Comparison of ENCODE assay signal across 1 cellular context in genomic region chr14:49882826-49883694, GRCh38.
TF ChIP-seq lines count a peak whose summit lies in the region.

No MANE protein-coding gene starts in this region.

TF ChIP-seq in K562, 482 proteins besides CTCF, POLR2A, EP300 and RAD21 (continued from another document):
- TF ChIP-seq PBX2 (CRISPR knock-in tag; IDR thresholded peaks at IDR 0.05; ENCODE audit: low read depth): no peak
- no peak for TF ChIP-seq PBX2 (tag; conservative IDR thresholded peaks at IDR 0.05; ENCODE audit: low read depth)
- TF ChIP-seq ZNF121 (CRISPR knock-in tag; conservative IDR thresholded peaks at IDR 0.05): no peak
- TF ChIP-seq DPF2 (IDR thresholded peaks at IDR 0.05): peak; percentile 50
- peak in 1 of 2 experiments; percentile 42; a peak in 1 of 4 replicates for TF ChIP-seq RCOR1 (IDR thresholded peaks at IDR 0.05; ENCODE audit: borderline replicate concordance in 1 of 2, low read depth in 2 of 2, low read length in 2 of 2)
- TF ChIP-seq NFE2 (IDR thresholded peaks at IDR 0.05; ENCODE audit: low read depth): peak; percentile 54
- TF ChIP-seq ZNF551 (CRISPR knock-in tag; IDR thresholded peaks at IDR 0.05): no peak
- no peak for TF ChIP-seq STAT6 (CRISPR knock-in tag; IDR thresholded peaks at IDR 0.05)
- 0 out of 2 replicates have a peak, but pooled peaks have one; percentile 15 for TF ChIP-seq SMARCE1 (IDR thresholded peaks at IDR 0.05)
- no peak for TF ChIP-seq ZNF184 (CRISPR knock-in tag; IDR thresholded peaks at IDR 0.05)
- no peak for TF ChIP-seq NR2C1 (IDR thresholded peaks at IDR 0.05)
- TF ChIP-seq NR2C1 (tag; IDR thresholded peaks at IDR 0.05): 0 out of 2 replicates have a peak, but pooled peaks have one; percentile 8
- TF ChIP-seq ZBTB1 (CRISPR knock-in tag; IDR thresholded peaks at IDR 0.05; ENCODE audit: borderline replicate concordance, low read depth): no peak
- TF ChIP-seq C11orf30 (IDR thresholded peaks at IDR 0.05; ENCODE audit: low read depth): 0 out of 2 replicates have a peak, but pooled peaks have one; percentile 27
- peak; percentile 33 for TF ChIP-seq SMARCA4 (IDR thresholded peaks at IDR 0.05)
- 0 out of 4 replicates have a peak, but pooled peaks of 1 of the 2 experiments have one; percentile 25 for TF ChIP-seq ZNF639 (CRISPR knock-in tag; conservative IDR thresholded peaks at IDR 0.05 in 1 of 2, IDR thresholded peaks at IDR 0.05 in 1 of 2)
- no peak for TF ChIP-seq HMGN3 (IDR thresholded peaks at IDR 0.05; ENCODE audit: borderline replicate concordance, extremely low read depth, insufficient read length, low read depth, low read length)
- TF ChIP-seq ZNF75A (CRISPR knock-in tag; IDR thresholded peaks at IDR 0.05): no peak
- TF ChIP-seq JUND (IDR thresholded peaks at IDR 0.05; ENCODE audit: borderline replicate concordance, low read depth, low read length): peak; percentile 35; the same call in 1 of the 2 replicates
- TF ChIP-seq JUND (tag; IDR thresholded peaks at IDR 0.05; ENCODE audit: borderline replicate concordance, low read depth, low read length): peak; percentile 22; the same call in 1 of the 3 replicates
- TF ChIP-seq DACH1 (IDR thresholded peaks at IDR 0.05; ENCODE audit: partially characterized antibody): no peak
- 0 out of 2 replicates have a peak, but pooled peaks have one; percentile 10 for TF ChIP-seq RAD51 (IDR thresholded peaks at IDR 0.05; ENCODE audit: borderline replicate concordance, low read depth)
- TF ChIP-seq ATF1 (CRISPR knock-in tag; IDR thresholded peaks at IDR 0.05): no peak
- TF ChIP-seq ATF1 (tag; IDR thresholded peaks at IDR 0.05): no peak
- no peak for TF ChIP-seq SAFB2 (IDR thresholded peaks at IDR 0.05; ENCODE audit: borderline replicate concordance, low read depth, low read length, severe bottlenecking)
- peak; percentile 17; the same call in 1 of the 2 replicates for TF ChIP-seq ZNF592 (IDR thresholded peaks at IDR 0.05)
- 0 out of 2 replicates have a peak, but pooled peaks have one; percentile 9 for TF ChIP-seq ETV1 (tag; conservative IDR thresholded peaks at IDR 0.05; ENCODE audit: low read depth)
- TF ChIP-seq ZNF316 (IDR thresholded peaks at IDR 0.05): peak; percentile 64
- TF ChIP-seq FOSL1 (tag; conservative IDR thresholded peaks at IDR 0.05): peak; percentile 69
- TF ChIP-seq STAT5A (IDR thresholded peaks at IDR 0.05; ENCODE audit: borderline replicate concordance, low read length): no peak
- TF ChIP-seq ZNF165 (CRISPR knock-in tag; IDR thresholded peaks at IDR 0.05; ENCODE audit: borderline replicate concordance): no peak
- TF ChIP-seq NONO (IDR thresholded peaks at IDR 0.05; ENCODE audit: low read depth in 2 of 2, low read length in 1 of 2): no peak
- 0 out of 2 replicates have a peak, but pooled peaks have one; percentile 21 for TF ChIP-seq MITF (IDR thresholded peaks at IDR 0.05)
- TF ChIP-seq ZNF395 (CRISPR knock-in tag; IDR thresholded peaks at IDR 0.05): peak; percentile 53; the same call in 1 of the 2 replicates
- no peak for TF ChIP-seq SREBF1 (IDR thresholded peaks at IDR 0.05; ENCODE audit: borderline replicate concordance, low read depth, low read length)
- no peak for TF ChIP-seq DLX4 (CRISPR knock-in tag; IDR thresholded peaks at IDR 0.05)
- no peak for TF ChIP-seq ZBTB33 (CRISPR knock-in tag; IDR thresholded peaks at IDR 0.05)
